14 cellular contexts compared by ENCODE assay signal in the genomic region with DNA sequence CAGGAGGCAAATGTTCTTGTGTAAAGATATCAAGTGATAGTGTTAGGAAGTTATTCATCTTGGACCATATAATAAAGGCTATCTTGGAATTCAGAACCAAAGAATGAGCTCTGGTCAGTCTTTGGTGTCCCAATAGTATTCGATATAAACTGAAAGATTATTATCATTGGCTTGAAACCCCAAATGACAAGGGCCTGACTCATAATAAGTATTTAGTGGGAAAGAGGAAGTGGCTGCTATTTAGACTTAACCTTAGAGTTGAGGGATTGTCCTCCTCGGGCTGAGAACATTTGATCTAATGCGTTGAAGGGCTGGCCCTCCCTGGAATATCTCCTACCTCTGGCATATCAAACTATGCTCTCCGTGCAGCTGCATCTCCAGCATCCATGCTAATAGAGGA.
DNase-seq lines count a peak whose midpoint lies in the region; ATAC-seq and TF ChIP-seq lines count a peak whose summit lies in the region.
"Had no signal": no experiment of that assay in that cellular context is flagged by ENCODE, and none has a peak within 500 bp of the region (broad histone marks: within the 10 kb centered on the region; RNA-seq: fewer than 3 reads in every experiment).

No MANE protein-coding gene starts in this region.

- H4K20me1 ChIP-seq in GM23248 (ENCODE audit: insufficient read depth) = no peaks in the 10 kb centered on the region

- H3K4me2 ChIP-seq in GM23248 (ENCODE audit: unreplicated experiment) = peak overlapping the region; percentile 90

- H3K4me3 Mint-ChIP-seq in stimulated activated effector memory CD8-positive, alpha-beta T cell treated with anti-CD3 and anti-CD28 coated beads, Interleukin-12 subunit alpha, Interleukin-12 subunit beta, amount 100 ng/mL, for 72 hours = no peak overlapping the region

- WGBS in GM23248 (ENCODE audit: low coverage in 1 of 2, low lambda C conversion rate in 2 of 2, missing lambda C conversion rate in 2 of 2), 2 experiments = 2 to 5% methylated on average over 4 of the region's 4 CpGs

- H3K27ac ChIP-seq in GM23248 (peak overlapping the region; percentile 79), left ventricle myocardium inferior (replicated peaks) (no peak overlapping the region)
- H3K27ac ChIP-seq: adrenal gland had no signal

- H3K36me3 Mint-ChIP-seq in stimulated activated effector memory CD8-positive, alpha-beta T cell treated with anti-CD3 and anti-CD28 coated beads, Interleukin-12 subunit alpha, Interleukin-12 subunit beta, amount 100 ng/mL, for 72 hours = no peaks in the 10 kb centered on the region

- in situ Hi-C loops in GM23248 (cut with MboI) = no loop called here

- H3K4me3 ChIP-seq in GM23248 (peak overlapping the region; percentile 53), epithelial cell of esophagus (ENCODE audit: low read length) (no peak overlapping the region), skeletal muscle cell (ENCODE audit: low read depth, low read length) (no peak overlapping the region), left ventricle myocardium inferior (no peak overlapping the region)
- H3K4me3 ChIP-seq: adrenal gland had no signal

- H3K9me3 ChIP-seq in GM23248 (ENCODE audit: low read depth) (no peaks in the 10 kb centered on the region), left ventricle myocardium inferior (replicated peaks) (no peaks in the 10 kb centered on the region)
- H3K9me3 ChIP-seq: adrenal gland had no signal

- H3K9me3 Mint-ChIP-seq in stimulated activated effector memory CD8-positive, alpha-beta T cell treated with anti-CD3 and anti-CD28 coated beads, Interleukin-12 subunit alpha, Interleukin-12 subunit beta, amount 100 ng/mL, for 72 hours = peaks cover 8% of the 10 kb centered on the region

- H2AFZ ChIP-seq in GM23248 = peak overlapping the region; percentile 22; the same call in 1 of the 2 replicates

- H3K9me2 ChIP-seq in GM23248 (ENCODE audit: insufficient read depth) = no peaks in the 10 kb centered on the region

- H3K36me3 ChIP-seq in GM23248 (ENCODE audit: low read depth) (no peaks in the 10 kb centered on the region), left ventricle myocardium inferior (no peaks in the 10 kb centered on the region)
- H3K36me3 ChIP-seq: adrenal gland had no signal

- H3K9ac ChIP-seq in GM23248 = no peak overlapping the region

- peaks cover 32% of the 10 kb centered on the region for H3F3A ChIP-seq in GM23248 (ENCODE audit: insufficient read depth)

- DNase-seq in GM23248 = peak; percentile 75
- DNase-seq in RPMI7951 (ENCODE audit: low read depth) = peak; percentile 53
- DNase-seq in epithelial cell of esophagus (ENCODE audit: low read depth) = peak; percentile 5
- DNase-seq in skeletal muscle cell (ENCODE audit: low read depth) = peak; percentile 71
- no peak for DNase-seq in stimulated activated effector memory CD8-positive, alpha-beta T cell treated with anti-CD3 and anti-CD28 coated beads, Interleukin-12 subunit alpha, Interleukin-12 subunit beta, amount 100 ng/mL, for 72 hours (ENCODE audit: low spot score in 2 of 2)
- DNase-seq in left ventricle myocardium inferior = no peak
- no peak for DNase-seq in HK-2 (ENCODE audit: unreplicated experiment)
- no peak for DNase-seq in NCI-H2107 treated with DMSO at 0.1 percent for 48 hours (lab: John Stamatoyannopoulos, UW; ENCODE audit: unreplicated experiment)
- DNase-seq: activated CD8-positive, alpha-beta memory T cell treated with anti-CD3 and anti-CD28 coated beads, Interleukin-2, amount 50 U/mL, for 48 hours; adrenal gland; RPMI8226; stimulated activated CD4-positive, alpha-beta T cell treated with anti-CD3 and anti-CD28 coated beads, Interleukin-4, amount 100 ng/mL, for 1 hour had no signal

- ATAC-seq in stimulated activated effector memory CD8-positive, alpha-beta T cell treated with anti-CD3 and anti-CD28 coated beads, Interleukin-12 subunit alpha, Interleukin-12 subunit beta, amount 100 ng/mL, for 72 hours = no peak
- ATAC-seq: HCT116 had no signal

- H3K27ac Mint-ChIP-seq in stimulated activated effector memory CD8-positive, alpha-beta T cell treated with anti-CD3 and anti-CD28 coated beads, Interleukin-12 subunit alpha, Interleukin-12 subunit beta, amount 100 ng/mL, for 72 hours = no peak overlapping the region
- H3K27ac Mint-ChIP-seq: progenitor cell of endocrine pancreas had no signal

- H3K27me3 ChIP-seq in GM23248 (replicated peaks; ENCODE audit: insufficient read depth) (no peaks in the 10 kb centered on the region), left ventricle myocardium inferior (ENCODE audit: low read depth) (no peaks in the 10 kb centered on the region)
- H3K27me3 ChIP-seq: adrenal gland had no signal

- H3K4me1 Mint-ChIP-seq in stimulated activated effector memory CD8-positive, alpha-beta T cell treated with anti-CD3 and anti-CD28 coated beads, Interleukin-12 subunit alpha, Interleukin-12 subunit beta, amount 100 ng/mL, for 72 hours = no peaks in the 10 kb centered on the region

- TF ChIP-seq CTCF in epithelial cell of esophagus (IDR thresholded peaks at IDR 0.05; ENCODE audit: insufficient read depth, low read depth, low read length, missing control alignments) (no peak), left ventricle myocardium inferior (IDR thresholded peaks at IDR 0.05; ENCODE audit: borderline replicate concordance) (no peak)

- H3K4me1 ChIP-seq in GM23248 (ENCODE audit: insufficient read depth) = peaks cover 34% of the 10 kb centered on the region
- no peaks in the 10 kb centered on the region for H3K4me1 ChIP-seq in left ventricle myocardium inferior
- H3K4me1 ChIP-seq: adrenal gland had no signal

- no peaks in the 10 kb centered on the region for H3K79me2 ChIP-seq in GM23248 (ENCODE audit: insufficient read depth)

- intact Hi-C loops in left ventricle myocardium inferior (cut with micrococcal nuclease) = no loop called here

Comparison
In these comparisons a context has a peak if more than half of its experiments do, and no peak if none do; other contexts are left out.
1. DNase-seq: peak in GM23248 (single experiment), RPMI7951 (single experiment), epithelial cell of esophagus (single experiment) and skeletal muscle cell (single experiment); none in stimulated activated effector memory CD8-positive, alpha-beta T cell treated with anti-CD3 and anti-CD28 coated beads, Interleukin-12 subunit alpha, Interleukin-12 subunit beta, amount 100 ng/mL, for 72 hours (0 of 2), left ventricle myocardium inferior (single experiment), HK-2 (single experiment) and NCI-H2107 treated with DMSO at 0.1 percent for 48 hours (single experiment).